In genomic region chr19:19743176-19743575, GRCh38 we compare ENCODE assay signal across 22 cellular contexts.
"Had no signal": no experiment of that assay in that cellular context is flagged by ENCODE, and none has a peak within 500 bp of the region (broad histone marks: within the 10 kb centered on the region; RNA-seq: fewer than 3 reads in every experiment).

No MANE protein-coding gene starts in this region.

- DNase-seq: IMR-90, Kasumi-1, KG1, MM.1S, NCI-H1092 treated with DMSO at 0.1 percent for 48 hours, NCI-H1436, NCI-H187, NCI-H2029, NCI-H2081 treated with DMSO at 0.1 percent for 48 hours, NCI-H2171, NCI-H226, NCI-H446, NCI-H510A, NCI-H524 treated with DMSO at 0.1 percent for 48 hours, NCI-H69, NCI-H774, Right ventricle myocardium superior, RPMI8226, SIG-M5 had no signal

- H3K27me3 ChIP-seq: SJSA1 had no signal

- H3K27ac ChIP-seq: SJSA1, SK-N-MC had no signal

- H3K36me3 ChIP-seq: SJSA1 had no signal

- H3K4me3 ChIP-seq: SJSA1, SK-N-MC had no signal

- FAIRE-seq: RCC 7860 had no signal

- H3K4me1 ChIP-seq: SJSA1 had no signal
